ENCODE assay signal across 8 cellular contexts in genomic region chr10:113454341-113455061, GRCh38.
A peak's percentile ranks its signal among the peaks of the same experiment; 100 is the strongest.
DNase-seq lines count a peak whose midpoint lies in the region; ATAC-seq and TF ChIP-seq lines count a peak whose summit lies in the region.

No MANE protein-coding gene starts in this region.

- no TSS peak for BruUV-seq in MCF 10A (replicated peaks; lab: Mats Ljungman, UMichigan)

- H3K27me3 Mint-ChIP-seq in MCF 10A (ENCODE audit: insufficient read depth, unreplicated experiment): peaks cover 52% of the 10 kb centered on the region

- CTCF ChIA-PET in MCF 10A (lab: Yijun Ruan, JAX): interaction anchor here (0.6 to 3.1 kb wide), 30 partner anchors 8 to 983 kb away, joined by 3 to 25 read pairs (median 4); no protein-coding TSS in a partner anchor

- DNase-seq in stimulated activated CD4-positive, alpha-beta T cell treated with anti-CD3 and anti-CD28 coated beads, Interleukin-1b, Interleukin-23, amount 100 ng/mL, for 48 hours: peak; percentile 6
- no peak for DNase-seq in stimulated activated CD4-positive, alpha-beta T cell treated with anti-CD3 and anti-CD28 coated beads, Interleukin-4, amount 100 ng/mL, for 4 hours
- DNase-seq in NCI-H146 (lab: John Stamatoyannopoulos, UW) (peak; percentile 78), MCF 10A (ENCODE audit: unreplicated experiment) (peak; percentile 41), kidney epithelial cell (ENCODE audit: low read depth) (no peak), testis (peak; percentile 74), NCI-H1092 treated with DMSO at 0.1 percent for 48 hours (lab: John Stamatoyannopoulos, UW) (no peak)

- no peak overlapping the region for H3K4me3 Mint-ChIP-seq in MCF 10A (ENCODE audit: unreplicated experiment)

- no peak overlapping the region for H3K27ac Mint-ChIP-seq in MCF 10A (ENCODE audit: low read depth, unreplicated experiment)

- no peaks in the 10 kb centered on the region for H3K36me3 Mint-ChIP-seq in MCF 10A (ENCODE audit: insufficient read depth, unreplicated experiment)

- WGBS in testis, 2 donors: 9 to 12% methylated on average over 6 to 15 of the region's 15 CpGs

- no peaks in the 10 kb centered on the region for H3K4me1 Mint-ChIP-seq in MCF 10A (ENCODE audit: insufficient read depth, unreplicated experiment)

- H3K36me3 ChIP-seq in kidney epithelial cell (ENCODE audit: control insufficient read depth, insufficient read depth, low read length): no peaks in the 10 kb centered on the region
- no peaks in the 10 kb centered on the region for H3K36me3 ChIP-seq in testis (ENCODE audit: low read depth, missing control alignments)

- H3K4me3 ChIP-seq in kidney epithelial cell (ENCODE audit: low read depth, low read length) (no peak overlapping the region), testis (no peak overlapping the region)

- no peaks in the 10 kb centered on the region for H3K4me1 ChIP-seq in testis

- peak; percentile 70 for TF ChIP-seq CTCF in MCF 10A (IDR thresholded peaks at IDR 0.05; ENCODE audit: unreplicated experiment)
- peak; percentile 85 for TF ChIP-seq CTCF in kidney epithelial cell (IDR thresholded peaks at IDR 0.05; ENCODE audit: insufficient read depth, low read length, poor library complexity, severe bottlenecking)
- peak; percentile 13 to 64 (median 45) for TF ChIP-seq CTCF in testis (IDR thresholded peaks at IDR 0.05)

- H3K27me3 ChIP-seq in kidney epithelial cell (ENCODE audit: control insufficient read depth, insufficient read depth, low read length) (no peaks in the 10 kb centered on the region), testis (no peaks in the 10 kb centered on the region)

- POLR2A ChIA-PET in MCF 10A (lab: Yijun Ruan, JAX): interaction anchor here (0.6 kb wide), 2 partner anchors 66 to 329 kb away, joined by 3 read pairs; no protein-coding TSS in a partner anchor

- ATAC-seq in HG03280 (IDR thresholded peaks at IDR 0.05; ENCODE audit: unreplicated experiment): no peak

- no peaks in the 10 kb centered on the region for H3K9me3 Mint-ChIP-seq in MCF 10A (ENCODE audit: unreplicated experiment)

- no peak for TF ChIP-seq POLR2A in testis (IDR thresholded peaks at IDR 0.05)

- intact Hi-C loops in MCF 10A (cut with micrococcal nuclease): loop anchor here (2.0 to 10.0 kb wide), 4 partner anchors 68 to 980 kb away; no protein-coding TSS in a partner anchor
- intact Hi-C loops in testis (cut with DNase I; ENCODE audit: low total_unique reads): no loop called here

- H3K27ac ChIP-seq in testis: no peak overlapping the region

- H3K9me3 ChIP-seq in testis: no peaks in the 10 kb centered on the region

Comparison
In these comparisons a context has a peak if more than half of its experiments do, and no peak if none do; other contexts are left out.
1. DNase-seq: peak in stimulated activated CD4-positive, alpha-beta T cell treated with anti-CD3 and anti-CD28 coated beads, Interleukin-1b, Interleukin-23, amount 100 ng/mL, for 48 hours (single experiment), NCI-H146 (single experiment), MCF 10A (single experiment) and testis (single experiment); none in stimulated activated CD4-positive, alpha-beta T cell treated with anti-CD3 and anti-CD28 coated beads, Interleukin-4, amount 100 ng/mL, for 4 hours (0 of 2), kidney epithelial cell (single experiment) and NCI-H1092 treated with DMSO at 0.1 percent for 48 hours (single experiment).
2. Peak in every context shown above with its lines, with median percentiles within 50 percentile points of each other: CTCF ChIP-seq.